ENCODE assay signal across 8 cellular contexts in genomic region chr22:31753005-31753633, GRCh38. TPM values are rescaled to one million over a fixed set of nuclear protein-coding genes. Genes with fewer than 3 reads are reported as not detected.
A peak's percentile ranks its signal among the peaks of the same experiment; 100 is the strongest.
DNase-seq lines count a peak whose midpoint lies in the region; ATAC-seq and TF ChIP-seq lines count a peak whose summit lies in the region.

No MANE protein-coding gene starts in this region.

- peaks cover 27% of the 10 kb centered on the region for H3K4me1 ChIP-seq in PC-3 (ENCODE audit: insufficient read depth, low read length)
- peaks cover 0 to 12% of the 10 kb centered on the region in 2 donors for H3K4me1 ChIP-seq in breast epithelium

- no peak for TF ChIP-seq CTCF in PC-3 (conservative IDR thresholded peaks at IDR 0.05; ENCODE audit: low read depth, low read length)
- no peak for TF ChIP-seq CTCF in breast epithelium (IDR thresholded peaks at IDR 0.05)

- H3K79me2 ChIP-seq in PC-3 (ENCODE audit: low read length): peaks cover 38% of the 10 kb centered on the region

- H3K4me3 ChIP-seq in PC-3 (ENCODE audit: low read length): peak overlapping the region; percentile 97
- peak overlapping the region; percentile 74 to 87 (median 79) for H3K4me3 ChIP-seq in breast epithelium

- CTCF ChIA-PET in activated CD4-positive, alpha-beta T cell treated with anti-CD3 and anti-CD28 coated beads, Interleukin-2, amount 10 ng/mL, durations not matched to agents 7 days and 5 days (lab: Charles Lee): interaction anchor here (1.6 kb wide), 1 partner anchor 218 kb away, joined by 4 read pairs; no protein-coding TSS in a partner anchor
- CTCF ChIA-PET in PC-3 (lab: Charles Lee): no interaction called here

- H3K4me3 Mint-ChIP-seq in activated CD4-positive, alpha-beta T cell treated with anti-CD3 and anti-CD28 coated beads, Interleukin-2, amount 10 ng/mL, durations not matched to agents 7 days and 5 days: peak overlapping the region; percentile 75

- H3K9me3 Mint-ChIP-seq in activated CD4-positive, alpha-beta T cell treated with anti-CD3 and anti-CD28 coated beads, Interleukin-2, amount 10 ng/mL, durations not matched to agents 7 days and 5 days: no peaks in the 10 kb centered on the region

- H3K4me1 Mint-ChIP-seq in activated CD4-positive, alpha-beta T cell treated with anti-CD3 and anti-CD28 coated beads, Interleukin-2, amount 10 ng/mL, durations not matched to agents 7 days and 5 days: peaks cover 54% of the 10 kb centered on the region

- H3K9me3 ChIP-seq in PC-3 (ENCODE audit: low read length) (no peaks in the 10 kb centered on the region), breast epithelium (no peaks in the 10 kb centered on the region)

- peak overlapping the region; percentile 100 for H3K27ac Mint-ChIP-seq in activated CD4-positive, alpha-beta T cell treated with anti-CD3 and anti-CD28 coated beads, Interleukin-2, amount 10 ng/mL, durations not matched to agents 7 days and 5 days

- H4K20me1 ChIP-seq in PC-3 (ENCODE audit: low read length): no peaks in the 10 kb centered on the region

- H3K9me2 ChIP-seq in PC-3 (replicated peaks; ENCODE audit: low read length): no peaks in the 10 kb centered on the region

- ATAC-seq in HG03139 (IDR thresholded peaks at IDR 0.05; ENCODE audit: unreplicated experiment) (peak; percentile 1), PC-3 (no peak), HG02759 (IDR thresholded peaks at IDR 0.05; ENCODE audit: unreplicated experiment) (no peak)
- no peak for ATAC-seq in stimulated activated naive CD8-positive, alpha-beta T cell treated with anti-CD3 and anti-CD28 coated beads, Interleukin-15, Interleukin-2, amounts not matched to agents 100 U/mL and 50 U/mL, for 24 hours

- peak overlapping the region; percentile 86 for H2AFZ ChIP-seq in PC-3 (ENCODE audit: low read length)

- peak overlapping the region; percentile 88 for H3K9ac ChIP-seq in PC-3 (ENCODE audit: low read length)

- no peaks in the 10 kb centered on the region for H3K27me3 Mint-ChIP-seq in activated CD4-positive, alpha-beta T cell treated with anti-CD3 and anti-CD28 coated beads, Interleukin-2, amount 10 ng/mL, durations not matched to agents 7 days and 5 days

- no peaks in the 10 kb centered on the region for H3K36me3 Mint-ChIP-seq in activated CD4-positive, alpha-beta T cell treated with anti-CD3 and anti-CD28 coated beads, Interleukin-2, amount 10 ng/mL, durations not matched to agents 7 days and 5 days (ENCODE audit: low read depth)

- POLR2A ChIA-PET in activated CD4-positive, alpha-beta T cell treated with anti-CD3 and anti-CD28 coated beads, Interleukin-2, amount 10 ng/mL, durations not matched to agents 7 days and 5 days (lab: Charles Lee): interaction anchor here (0.5 to 1.0 kb wide), 4 partner anchors 76 to 197 kb away, joined by 3 to 5 read pairs (median 4); no protein-coding TSS in a partner anchor
- POLR2A ChIA-PET in PC-3 (lab: Charles Lee; ENCODE audit: unreplicated experiment): interaction anchor here (1.1 kb wide), 1 partner anchor 91 kb away, joined by 5 read pairs; the partner anchor contains the start of gene PISD

- H3K36me3 ChIP-seq in PC-3 (ENCODE audit: low read depth, low read length) (no peaks in the 10 kb centered on the region), breast epithelium (no peaks in the 10 kb centered on the region)

- TF ChIP-seq POLR2A in breast epithelium (IDR thresholded peaks at IDR 0.05): no peak

- peak overlapping the region; percentile 91 for H3K4me2 ChIP-seq in PC-3 (ENCODE audit: low read length)

- no peaks in the 10 kb centered on the region for H3F3A ChIP-seq in PC-3 (ENCODE audit: low read length, unreplicated experiment)

- BruUV-seq in PC-3 (replicated peaks; lab: Mats Ljungman, UMichigan): TSS peak; percentile 74

- DNase-seq in activated CD4-positive, alpha-beta T cell treated with anti-CD3 and anti-CD28 coated beads, Interleukin-2, amount 10 ng/mL, durations not matched to agents 7 days and 5 days: peak; percentile 12
- DNase-seq in activated CD4-positive, alpha-beta T cell treated with anti-CD3 and anti-CD28 coated beads for 1 hour: no peak
- DNase-seq in PC-3: peak; percentile 5
- peak in 1 of 2 donors; percentile 26 for DNase-seq in breast epithelium (ENCODE audit: low spot score in 2 of 2)
- DNase-seq in kidney tubule cell (ENCODE audit: low spot score): peak; percentile 48
- DNase-seq in stimulated activated naive CD8-positive, alpha-beta T cell treated with anti-CD3 and anti-CD28 coated beads, Interleukin-15, Interleukin-2, amounts not matched to agents 100 U/mL and 50 U/mL, for 24 hours: peak; percentile 33

- no peaks in the 10 kb centered on the region for H3K27me3 ChIP-seq in PC-3 (ENCODE audit: low read length)
- H3K27me3 ChIP-seq in breast epithelium: no peaks in the 10 kb centered on the region

- H3K27ac ChIP-seq in PC-3 (ENCODE audit: low read length) (peak overlapping the region; percentile 84), breast epithelium (peak overlapping the region; percentile 97)

- intact Hi-C loops in PC-3 (cut with micrococcal nuclease) (loop anchor here (5.0 kb wide), 2 partner anchors 91 to 194 kb away; partner anchors contain the start of gene PISD), breast epithelium (cut with DNase I; ENCODE audit: low total_unique reads) (no loop called here)

RNA-seq across cellular contexts. Expression of gene DEPDC5, which starts 0.7 kb away (rescaled TPM):
- 10 to 100 TPM; 39.5 to 41.1 TPM for total RNA-seq in activated CD4-positive, alpha-beta T cell treated with anti-CD3 and anti-CD28 coated beads, Interleukin-2, amount 10 ng/mL, durations not matched to agents 7 days and 5 days
- total RNA-seq in PC-3 (2014; rRNA removed) (7.9 and 8.3 TPM in 2 replicates), breast epithelium (10 to 100 TPM; 13.6 to 20.0 (median 16.1) TPM)

RNA-seq across cellular contexts. Expression of gene PRR14L, which starts 3.2 kb away (rescaled TPM):
- total RNA-seq in activated CD4-positive, alpha-beta T cell treated with anti-CD3 and anti-CD28 coated beads, Interleukin-2, amount 10 ng/mL, durations not matched to agents 7 days and 5 days: 10 to 100 TPM; 63.5 to 72.4 TPM
- 9.3 and 17.9 TPM in 2 replicates for total RNA-seq in PC-3 (2014; rRNA removed)
- total RNA-seq in breast epithelium: 10 to 100 TPM; 24.9 to 31.3 (median 27.5) TPM
